In the genomic region with DNA sequence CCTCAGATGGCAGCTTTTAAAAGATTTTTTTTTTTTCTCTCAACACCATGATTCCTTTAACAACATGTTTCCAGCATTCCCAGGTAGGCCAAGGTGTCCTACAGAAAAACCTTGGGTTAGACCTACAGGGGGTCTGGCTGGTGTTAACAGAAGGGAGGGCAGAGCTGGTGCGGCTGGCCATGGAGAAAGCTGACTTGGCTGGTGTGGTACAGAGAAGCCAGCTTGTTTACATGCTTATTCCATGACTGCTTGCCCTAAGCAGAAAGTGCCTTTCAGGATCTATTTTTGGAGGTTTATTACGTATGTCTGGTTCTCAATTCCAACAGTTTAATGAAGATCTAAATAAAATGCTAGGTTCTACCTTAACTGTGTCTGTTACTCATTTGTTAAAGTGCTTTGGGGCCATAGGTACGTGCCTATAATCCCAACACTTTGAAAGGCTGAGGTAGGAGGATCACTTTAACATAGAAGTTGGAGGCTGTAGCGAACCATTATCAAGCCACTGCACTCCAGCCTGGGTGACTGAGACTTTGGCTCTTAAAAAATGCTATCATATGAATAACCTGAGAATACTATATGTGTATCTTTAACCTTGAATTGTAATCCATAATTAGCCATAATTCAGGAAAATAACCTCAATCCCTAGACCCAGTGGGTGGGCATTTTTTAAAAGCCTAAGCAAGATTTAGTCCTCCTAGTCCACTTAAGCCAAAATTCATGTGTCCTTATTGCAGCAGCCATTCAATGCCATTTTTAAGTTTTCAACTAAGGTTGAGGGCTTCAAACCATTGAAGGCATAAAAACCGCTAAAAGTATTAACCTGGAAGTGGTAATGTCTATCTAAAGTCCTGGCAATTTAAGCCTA, we compare ENCODE assay signal across 3 cellular contexts.
TF ChIP-seq lines count a peak whose summit lies in the region.
"Not testable (repeated sequence)": the region's sequence is repeated elsewhere in the genome, so short reads cannot be mapped to it uniquely, and the experiment has no call there.

No MANE protein-coding gene starts in this region.

TF ChIP-seq in HCT116, 20 proteins besides CTCF, POLR2A, EP300 and RAD21:
- peak; percentile 28; the same call in 1 of the 2 replicates for TF ChIP-seq POLR2AphosphoS5 (IDR thresholded peaks at IDR 0.05; ENCODE audit: low read depth, low read length)

TF ChIP-seq in WTC11, 78 proteins besides CTCF, POLR2A, EP300 and RAD21:
- TF ChIP-seq, protein P1, sequence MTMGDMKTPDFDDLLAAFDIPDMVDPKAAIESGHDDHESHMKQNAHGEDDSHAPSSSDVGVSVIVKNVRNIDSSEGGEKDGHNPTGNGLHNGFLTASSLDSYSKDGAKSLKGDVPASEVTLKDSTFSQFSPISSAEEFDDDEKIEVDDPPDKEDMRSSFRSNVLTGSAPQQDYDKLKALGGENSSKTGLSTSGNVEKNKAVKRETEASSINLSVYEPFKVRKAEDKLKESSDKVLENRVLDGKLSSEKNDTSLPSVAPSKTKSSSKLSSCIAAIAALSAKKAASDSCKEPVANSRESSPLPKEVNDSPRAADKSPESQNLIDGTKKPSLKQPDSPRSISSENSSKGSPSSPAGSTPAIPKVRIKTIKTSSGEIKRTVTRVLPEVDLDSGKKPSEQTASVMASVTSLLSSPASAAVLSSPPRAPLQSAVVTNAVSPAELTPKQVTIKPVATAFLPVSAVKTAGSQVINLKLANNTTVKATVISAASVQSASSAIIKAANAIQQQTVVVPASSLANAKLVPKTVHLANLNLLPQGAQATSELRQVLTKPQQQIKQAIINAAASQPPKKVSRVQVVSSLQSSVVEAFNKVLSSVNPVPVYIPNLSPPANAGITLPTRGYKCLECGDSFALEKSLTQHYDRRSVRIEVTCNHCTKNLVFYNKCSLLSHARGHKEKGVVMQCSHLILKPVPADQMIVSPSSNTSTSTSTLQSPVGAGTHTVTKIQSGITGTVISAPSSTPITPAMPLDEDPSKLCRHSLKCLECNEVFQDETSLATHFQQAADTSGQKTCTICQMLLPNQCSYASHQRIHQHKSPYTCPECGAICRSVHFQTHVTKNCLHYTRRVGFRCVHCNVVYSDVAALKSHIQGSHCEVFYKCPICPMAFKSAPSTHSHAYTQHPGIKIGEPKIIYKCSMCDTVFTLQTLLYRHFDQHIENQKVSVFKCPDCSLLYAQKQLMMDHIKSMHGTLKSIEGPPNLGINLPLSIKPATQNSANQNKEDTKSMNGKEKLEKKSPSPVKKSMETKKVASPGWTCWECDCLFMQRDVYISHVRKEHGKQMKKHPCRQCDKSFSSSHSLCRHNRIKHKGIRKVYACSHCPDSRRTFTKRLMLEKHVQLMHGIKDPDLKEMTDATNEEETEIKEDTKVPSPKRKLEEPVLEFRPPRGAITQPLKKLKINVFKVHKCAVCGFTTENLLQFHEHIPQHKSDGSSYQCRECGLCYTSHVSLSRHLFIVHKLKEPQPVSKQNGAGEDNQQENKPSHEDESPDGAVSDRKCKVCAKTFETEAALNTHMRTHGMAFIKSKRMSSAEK (CRISPR knock-in tag; IDR thresholded peaks at IDR 0.05; ENCODE audit: borderline replicate concordance) = 0 out of 2 replicates have a peak, but pooled peaks have one; percentile 10
- TF ChIP-seq NFATC4 (CRISPR knock-in tag; IDR thresholded peaks at IDR 0.05) = peak; percentile 41; the same call in 1 of the 2 replicates
- peak; percentile 40 for TF ChIP-seq ZNF671 (CRISPR knock-in tag; IDR thresholded peaks at IDR 0.05)
- TF ChIP-seq PRRX2 (CRISPR knock-in tag; IDR thresholded peaks at IDR 0.05) = 0 out of 2 replicates have a peak, but pooled peaks have one; percentile 1
- TF ChIP-seq, protein P2, sequence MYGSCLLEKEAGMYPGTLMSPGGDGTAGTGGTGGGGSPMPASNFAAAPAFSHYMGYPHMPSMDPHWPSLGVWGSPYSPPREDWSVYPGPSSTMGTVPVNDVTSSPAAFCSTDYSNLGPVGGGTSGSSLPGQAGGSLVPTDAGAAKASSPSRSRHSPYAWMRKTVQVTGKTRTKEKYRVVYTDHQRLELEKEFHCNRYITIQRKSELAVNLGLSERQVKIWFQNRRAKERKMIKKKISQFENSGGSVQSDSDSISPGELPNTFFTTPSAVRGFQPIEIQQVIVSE (CRISPR knock-in tag; IDR thresholded peaks at IDR 0.05; ENCODE audit: borderline replicate concordance) = peak; percentile 63; the same call in 1 of the 2 replicates
- peak; percentile 71; the same call in 1 of the 2 replicates for TF ChIP-seq ZNF416 (CRISPR knock-in tag; IDR thresholded peaks at IDR 0.05)

TF ChIP-seq in K562, 482 proteins besides CTCF, POLR2A, EP300 and RAD21:
- TF ChIP-seq DNMT1 (IDR thresholded peaks at IDR 0.05) (0 out of 2 replicates have a peak, but pooled peaks have one; percentile 12), THRAP3 (IDR thresholded peaks at IDR 0.05; ENCODE audit: borderline replicate concordance) (peak; percentile 23; the same call in 1 of the 2 replicates), ZFX (CRISPR knock-in tag; IDR thresholded peaks at IDR 0.05) (peak; percentile 15; the same call in 1 of the 2 replicates), ZNF717 (CRISPR knock-in tag; IDR thresholded peaks at IDR 0.05) (peak; percentile 62; the same call in 1 of the 2 replicates), MYNN (IDR thresholded peaks at IDR 0.05) (0 out of 2 replicates have a peak, but pooled peaks have one; percentile 27), POLR2AphosphoS5 (IDR thresholded peaks at IDR 0.05; ENCODE audit: control insufficient read depth, insufficient read depth, low read depth, low read length) (peak; percentile 7; the same call in 1 of the 2 replicates), ILF3 (IDR thresholded peaks at IDR 0.05; ENCODE audit: borderline replicate concordance) (peak; percentile 50), SIN3A (IDR thresholded peaks at IDR 0.05; ENCODE audit: borderline replicate concordance in 2 of 2, control insufficient read depth in 1 of 2, low read depth in 2 of 2, low read length in 2 of 2) (0 out of 4 replicates have a peak, but pooled peaks of 1 of the 2 experiments have one; percentile 71), MEF2A (IDR thresholded peaks at IDR 0.05; ENCODE audit: control insufficient read depth, low read depth, low read length) (0 out of 2 replicates have a peak, but pooled peaks have one; percentile 17), ZFPM2 (CRISPR knock-in tag; IDR thresholded peaks at IDR 0.05) (0 out of 2 replicates have a peak, but pooled peaks have one; percentile 14), PML (IDR thresholded peaks at IDR 0.05; ENCODE audit: low read length) (0 out of 2 replicates have a peak, but pooled peaks have one; percentile 9)
- TF ChIP-seq, protein P3, sequence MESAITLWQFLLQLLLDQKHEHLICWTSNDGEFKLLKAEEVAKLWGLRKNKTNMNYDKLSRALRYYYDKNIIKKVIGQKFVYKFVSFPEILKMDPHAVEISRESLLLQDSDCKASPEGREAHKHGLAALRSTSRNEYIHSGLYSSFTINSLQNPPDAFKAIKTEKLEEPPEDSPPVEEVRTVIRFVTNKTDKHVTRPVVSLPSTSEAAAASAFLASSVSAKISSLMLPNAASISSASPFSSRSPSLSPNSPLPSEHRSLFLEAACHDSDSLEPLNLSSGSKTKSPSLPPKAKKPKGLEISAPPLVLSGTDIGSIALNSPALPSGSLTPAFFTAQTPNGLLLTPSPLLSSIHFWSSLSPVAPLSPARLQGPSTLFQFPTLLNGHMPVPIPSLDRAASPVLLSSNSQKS (CRISPR knock-in tag; IDR thresholded peaks at IDR 0.05) = 0 out of 2 replicates have a peak, but pooled peaks have one; percentile 39
- TF ChIP-seq MYNN (CRISPR knock-in tag; IDR thresholded peaks at IDR 0.05) = not testable (repeated sequence)
- TF ChIP-seq, protein P4, sequence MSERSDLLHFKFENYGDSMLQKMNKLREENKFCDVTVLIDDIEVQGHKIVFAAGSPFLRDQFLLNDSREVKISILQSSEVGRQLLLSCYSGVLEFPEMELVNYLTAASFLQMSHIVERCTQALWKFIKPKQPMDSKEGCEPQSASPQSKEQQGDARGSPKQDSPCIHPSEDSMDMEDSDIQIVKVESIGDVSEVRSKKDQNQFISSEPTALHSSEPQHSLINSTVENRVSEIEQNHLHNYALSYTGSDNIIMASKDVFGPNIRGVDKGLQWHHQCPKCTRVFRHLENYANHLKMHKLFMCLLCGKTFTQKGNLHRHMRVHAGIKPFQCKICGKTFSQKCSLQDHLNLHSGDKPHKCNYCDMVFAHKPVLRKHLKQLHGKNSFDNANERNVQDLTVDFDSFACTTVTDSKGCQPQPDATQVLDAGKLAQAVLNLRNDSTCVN (CRISPR knock-in tag; IDR thresholded peaks at IDR 0.05) = 0 out of 2 replicates have a peak, but pooled peaks have one; percentile 44
